18 cellular contexts compared by ENCODE assay signal in genomic region chr12:22802883-22803640, GRCh38.
DNase-seq lines count a peak whose midpoint lies in the region; TF ChIP-seq lines count a peak whose summit lies in the region.
"Had no signal": no experiment of that assay in that cellular context is flagged by ENCODE, and none has a peak within 500 bp of the region (broad histone marks: within the 10 kb centered on the region; RNA-seq: fewer than 3 reads in every experiment).

No MANE protein-coding gene starts in this region.

- H3K4ac ChIP-seq in trophoblast cell (ENCODE audit: low read depth, low read length) = no peak overlapping the region

- no peaks in the 10 kb centered on the region for H3K27me3 ChIP-seq in adipocyte (replicated peaks; ENCODE audit: control insufficient read depth, insufficient read depth, low read length)
- no peaks in the 10 kb centered on the region for H3K27me3 ChIP-seq in trophoblast cell (ENCODE audit: insufficient read depth, low read length)
- no peaks in the 10 kb centered on the region for H3K27me3 ChIP-seq in left ventricle myocardium inferior (ENCODE audit: low read depth)
- H3K27me3 ChIP-seq: BLaER1 had no signal

- H3K4me2 ChIP-seq in trophoblast cell (ENCODE audit: low read length) = no peak overlapping the region
- H3K4me2 ChIP-seq: BLaER1 had no signal

- no peak overlapping the region for H3K4me3 ChIP-seq in adipocyte (ENCODE audit: low read length)
- no peak overlapping the region for H3K4me3 ChIP-seq in trophoblast cell (ENCODE audit: low read depth, low read length)
- H3K4me3 ChIP-seq in lower leg skin (ENCODE audit: low read depth, poor library complexity, severe bottlenecking) = no peak overlapping the region
- no peak overlapping the region for H3K4me3 ChIP-seq in left ventricle myocardium inferior
- H3K4me3 ChIP-seq: BLaER1 had no signal

- peaks cover 5% of the 10 kb centered on the region for H3K4me1 ChIP-seq in adipocyte (ENCODE audit: control insufficient read depth, insufficient read depth, low read length)
- H3K4me1 ChIP-seq in trophoblast cell (ENCODE audit: control insufficient read depth in 1 of 2, insufficient read depth in 2 of 2, low read length in 2 of 2) = peaks cover 0 to 2% of the 10 kb centered on the region in 2 experiments
- H3K4me1 ChIP-seq in left ventricle myocardium inferior = no peaks in the 10 kb centered on the region
- H3K4me1 ChIP-seq: BLaER1 had no signal

- H4K12ac ChIP-seq in trophoblast cell (ENCODE audit: low read depth, low read length) = no peak overlapping the region

- H3K36me3 ChIP-seq in adipocyte (ENCODE audit: control insufficient read depth, insufficient read depth, low read length, severe bottlenecking) (no peaks in the 10 kb centered on the region), trophoblast cell (ENCODE audit: control insufficient read depth in 1 of 2, insufficient read depth in 2 of 2, low read length in 2 of 2) (no peaks in the 10 kb centered on the region), left ventricle myocardium inferior (no peaks in the 10 kb centered on the region)
- H3K36me3 ChIP-seq: BLaER1 had no signal

- H3K79me2 ChIP-seq in trophoblast cell (ENCODE audit: control insufficient read depth, insufficient read depth, low read length, poor library complexity) = no peaks in the 10 kb centered on the region

- H2AK5ac ChIP-seq in trophoblast cell (ENCODE audit: low read length) = no peak overlapping the region

- no peak overlapping the region for H2AFZ ChIP-seq in trophoblast cell (ENCODE audit: insufficient read depth, low read length, poor library complexity)

- H3K27ac ChIP-seq in trophoblast cell (ENCODE audit: low read depth, low read length) (no peak overlapping the region), left ventricle myocardium inferior (replicated peaks) (no peak overlapping the region)
- H3K27ac ChIP-seq: BLaER1 had no signal

- H3K9ac ChIP-seq in adipocyte (ENCODE audit: low read length) (no peak overlapping the region), trophoblast cell (ENCODE audit: low read length) (no peak overlapping the region)
- H3K9ac ChIP-seq: BLaER1 had no signal

- H2BK12ac ChIP-seq in trophoblast cell (ENCODE audit: low read length) = no peak overlapping the region

- H4K91ac ChIP-seq in trophoblast cell (ENCODE audit: low read depth, low read length) = no peak overlapping the region

- TF ChIP-seq POLR2A in lower leg skin (IDR thresholded peaks at IDR 0.05) = no peak

- intact Hi-C loops in lower leg skin (cut with DNase I; ENCODE audit: low total_unique reads) = no loop called here
- intact Hi-C loops in left ventricle myocardium inferior (cut with micrococcal nuclease) = no loop called here

- DNase-seq in EH (ENCODE audit: low read depth) (peak; percentile 7), adipocyte (ENCODE audit: low read depth) (peak; percentile 23), fibroblast of peridontal ligament (ENCODE audit: extremely low read depth) (peak; percentile 61), trophoblast cell (no peak), lower leg skin (ENCODE audit: low spot score in 2 of 2) (no peak), GF-D8 (lab: John Stamatoyannopoulos, UW) (no peak), left ventricle myocardium inferior (no peak)
- DNase-seq: CD4-positive, alpha-beta memory T cell; DMS153; KG1; NCI-H1417; NCI-H187; NCI-H2107; NCI-H2227 treated with DMSO at 0.1 percent for 48 hours; NCI-H510A treated with DMSO at 0.1 percent for 48 hours; NCI-H774; SHP77 had no signal

- no peak overlapping the region for H3K14ac ChIP-seq in trophoblast cell (ENCODE audit: low read length)

- no peak overlapping the region for H4K8ac ChIP-seq in trophoblast cell (ENCODE audit: low read depth, low read length)

- no peak overlapping the region for H3K18ac ChIP-seq in trophoblast cell (ENCODE audit: low read length)

- TF ChIP-seq CTCF in lower leg skin (IDR thresholded peaks at IDR 0.05) = no peak
- no peak for TF ChIP-seq CTCF in left ventricle myocardium inferior (IDR thresholded peaks at IDR 0.05; ENCODE audit: borderline replicate concordance)

- H3K9me3 ChIP-seq in adipocyte (ENCODE audit: control insufficient read depth, low read length) (no peaks in the 10 kb centered on the region), trophoblast cell (ENCODE audit: insufficient read depth, low read depth, low read length) (no peaks in the 10 kb centered on the region), left ventricle myocardium inferior (replicated peaks) (no peaks in the 10 kb centered on the region)
- H3K9me3 ChIP-seq: BLaER1 had no signal

- H2BK120ac ChIP-seq in trophoblast cell (ENCODE audit: insufficient read depth, low read length, poor library complexity) = no peak overlapping the region

- H3K79me1 ChIP-seq in trophoblast cell (ENCODE audit: low read length) = no peaks in the 10 kb centered on the region

- H2BK5ac ChIP-seq in trophoblast cell (ENCODE audit: low read depth, low read length, poor library complexity) = peak overlapping the region; percentile 49

- no peak overlapping the region for H3K23ac ChIP-seq in trophoblast cell (ENCODE audit: low read length)

- WGBS in trophoblast cell (ENCODE audit: extremely low coverage, insufficient coverage, insufficient read length) = no CpG with 5 or more reads among the region's 4 CpGs
- 84 to 86% methylated on average over 4 of the region's 4 CpGs for WGBS in lower leg skin, 2 donors

Comparison
In these comparisons a context has a peak if more than half of its experiments do, and no peak if none do; other contexts are left out.
1. DNase-seq: peak in EH (single experiment), adipocyte (single experiment) and fibroblast of peridontal ligament (single experiment); none in trophoblast cell (0 of 2), lower leg skin (0 of 2), GF-D8 (single experiment) and left ventricle myocardium inferior (single experiment).